ENCODE assay signal across 17 cellular contexts in the genomic region with DNA sequence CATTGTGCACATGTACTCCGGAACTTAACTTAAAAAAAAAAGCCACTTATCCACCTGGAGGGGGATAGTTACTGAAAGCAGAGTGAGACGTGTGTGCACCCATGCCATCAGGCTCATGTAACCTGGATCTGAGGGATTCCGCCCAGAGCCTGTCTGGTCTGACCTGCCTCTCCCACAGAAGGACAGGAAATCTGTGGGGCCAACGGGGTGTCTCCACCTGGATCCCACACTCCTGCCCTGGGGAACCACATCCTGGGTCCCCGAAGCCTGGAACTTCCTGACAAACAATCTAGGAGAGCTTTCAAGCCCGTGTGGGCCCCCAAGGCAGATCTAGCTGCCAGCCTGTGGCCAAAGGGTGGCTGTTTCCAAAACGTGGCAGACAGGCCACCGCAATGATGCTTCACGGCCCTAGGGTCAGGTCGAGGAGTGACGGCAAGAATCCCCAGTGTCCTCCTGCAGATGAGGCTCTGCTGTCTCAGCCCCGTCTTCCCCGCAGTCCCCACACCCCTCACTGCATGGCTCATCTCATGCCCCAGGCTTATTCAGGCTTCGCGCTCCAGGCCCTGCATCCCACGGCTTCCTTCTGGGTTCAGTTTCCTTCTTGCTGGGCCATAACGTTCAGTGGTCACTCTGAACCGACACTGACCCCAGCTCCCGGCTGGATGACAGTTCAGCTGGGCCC. TPM values are rescaled to one million over a fixed set of nuclear protein-coding genes. Genes with fewer than 3 reads are reported as not detected.
"Had no signal": no experiment of that assay in that cellular context is flagged by ENCODE, and none has a peak within 500 bp of the region (broad histone marks: within the 10 kb centered on the region; RNA-seq: fewer than 3 reads in every experiment).

No MANE protein-coding gene starts in this region.

- H3K27ac ChIP-seq: ascending aorta, breast epithelium, gastrocnemius medialis, heart left ventricle, neural progenitor cell, pancreas, tibial nerve, vagina had no signal

- H3K36me3 Mint-ChIP-seq: immature natural killer cell, neural progenitor cell had no signal

- H3K4me1 Mint-ChIP-seq: immature natural killer cell had no signal

- H3K27ac Mint-ChIP-seq: activated naive CD4-positive, alpha-beta T cell treated with anti-CD3 and anti-CD28 coated beads for 36 hours; neural progenitor cell; T-helper 2 cell treated with Interferon-gamma antibody and Interleukin-4, amounts not matched to agents 5 μg/mL and 100 μg/mL, for 36 hours had no signal

- H3K4me3 ChIP-seq: ascending aorta, breast epithelium, gastrocnemius medialis, heart left ventricle, lung, neural progenitor cell, pancreas, tibial nerve, vagina had no signal

- H3K9me3 Mint-ChIP-seq: immature natural killer cell; neural progenitor cell; T-helper 2 cell treated with Interferon-gamma antibody and Interleukin-4, amounts not matched to agents 5 μg/mL and 100 μg/mL, for 36 hours had no signal

- DNase-seq: activated naive CD4-positive, alpha-beta T cell treated with anti-CD3 and anti-CD28 coated beads for 36 hours; gastrocnemius medialis; heart left ventricle; immature natural killer cell; pancreas; stimulated activated CD4-positive, alpha-beta T cell treated with anti-CD3 and anti-CD28 coated beads, Interleukin-4, amount 100 ng/mL, for 1 hour; stimulated activated naive CD4-positive, alpha-beta T cell; substantia nigra had no signal

- ATAC-seq: activated CD4-positive, CD25-positive, alpha-beta regulatory T cell treated with anti-CD3 and anti-CD28 coated beads, Interleukin-2, amount 50 U/mL, for 24 hours; gastrocnemius medialis; heart left ventricle; pancreas had no signal

- H3K4me3 Mint-ChIP-seq: activated naive CD4-positive, alpha-beta T cell treated with anti-CD3 and anti-CD28 coated beads for 36 hours; immature natural killer cell; neural progenitor cell; T-helper 2 cell treated with Interferon-gamma antibody and Interleukin-4, amounts not matched to agents 5 μg/mL and 100 μg/mL, for 36 hours had no signal

RNA-seq across cellular contexts. Expression of gene PCBP3, which starts 21.0 kb away (rescaled TPM):
- total RNA-seq: ascending aorta, epithelial cell of proximal tubule had no signal
